Comparison of ENCODE assay signal across 12 cellular contexts in the genomic region with DNA sequence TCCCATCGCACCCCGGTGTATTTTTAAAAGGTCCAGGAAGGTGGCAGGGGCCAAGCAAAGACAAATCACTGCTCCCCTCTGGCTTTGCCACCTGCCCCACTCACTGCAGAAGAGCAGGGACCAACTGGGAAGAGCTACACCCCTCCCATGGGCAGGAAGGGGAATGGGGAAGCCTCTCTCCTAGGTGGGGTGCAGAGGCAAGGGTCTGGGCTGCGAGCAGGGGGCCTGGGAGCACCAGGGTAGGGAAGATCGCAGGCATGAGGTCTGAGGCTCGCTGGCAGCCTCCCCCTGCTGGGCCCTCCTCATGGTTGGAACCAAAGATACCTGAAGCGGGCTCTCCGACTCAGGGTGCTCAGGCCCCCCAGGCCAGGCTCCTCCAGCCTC. TPM values are rescaled to one million over a fixed set of nuclear protein-coding genes. Genes with fewer than 3 reads are reported as not detected.
DNase-seq lines count a peak whose midpoint lies in the region; ATAC-seq and TF ChIP-seq lines count a peak whose summit lies in the region.
"Had no signal": no experiment of that assay in that cellular context is flagged by ENCODE, and none has a peak within 500 bp of the region (broad histone marks: within the 10 kb centered on the region; RNA-seq: fewer than 3 reads in every experiment).

No MANE protein-coding gene starts in this region.

- H3K4me1 ChIP-seq in testis: peaks cover 52% of the 10 kb centered on the region
- H3K4me1 ChIP-seq: colonic mucosa had no signal

- no peaks in the 10 kb centered on the region for H3K27me3 ChIP-seq in testis
- H3K27me3 ChIP-seq: colonic mucosa, upper lobe of right lung had no signal

- no peaks in the 10 kb centered on the region for H3K36me3 ChIP-seq in testis (ENCODE audit: low read depth, missing control alignments)

- no peak for ATAC-seq in central memory CD8-positive, alpha-beta T cell (replicated peaks; ENCODE audit: extremely low read depth, poor library complexity, severe bottlenecking)
- ATAC-seq in memory B cell (ENCODE audit: low read depth): no peak
- ATAC-seq in GM18505 (IDR thresholded peaks at IDR 0.05; ENCODE audit: unreplicated experiment): no peak
- ATAC-seq in HG03457 (IDR thresholded peaks at IDR 0.05; ENCODE audit: unreplicated experiment): no peak
- no peak for ATAC-seq in GM18868 (IDR thresholded peaks at IDR 0.05; ENCODE audit: unreplicated experiment)
- ATAC-seq: upper lobe of right lung had no signal

- intact Hi-C loops in testis (cut with DNase I; ENCODE audit: low total_unique reads): loop anchor here (10.0 kb wide), 1 partner anchor 60 kb away; no protein-coding TSS in a partner anchor

- H3K36me3 Mint-ChIP-seq in activated naive CD4-positive, alpha-beta T cell treated with anti-CD3 and anti-CD28 coated beads, Interleukin-2, amount 10 ng/mL, durations not matched to agents 7 days and 5 days: peaks cover 5% of the 10 kb centered on the region
- H3K36me3 Mint-ChIP-seq in central memory CD8-positive, alpha-beta T cell (ENCODE audit: insufficient read depth): peaks cover 35% of the 10 kb centered on the region
- H3K36me3 Mint-ChIP-seq in memory B cell: peaks cover 2% of the 10 kb centered on the region

- peak overlapping the region; percentile 20 to 76 for H3K27ac ChIP-seq in testis
- H3K27ac ChIP-seq: colonic mucosa had no signal

- no peaks in the 10 kb centered on the region for H3K9me3 ChIP-seq in testis
- H3K9me3 ChIP-seq: colonic mucosa, upper lobe of right lung had no signal

- no peak for DNase-seq in activated naive CD4-positive, alpha-beta T cell treated with anti-CD3 and anti-CD28 coated beads, Interleukin-2, amount 10 ng/mL, durations not matched to agents 7 days and 5 days
- DNase-seq in activated naive CD4-positive, alpha-beta T cell (lab: John Stamatoyannopoulos, UW): no peak
- no peak for DNase-seq in central memory CD8-positive, alpha-beta T cell (ENCODE audit: low spot score in 2 of 2)
- no peak for DNase-seq in memory B cell (ENCODE audit: low spot score in 2 of 2)
- no peak for DNase-seq in testis
- DNase-seq: DMS79 treated with DMSO at 0.1 percent for 48 hours, NCI-H524, upper lobe of right lung had no signal

- TF ChIP-seq CTCF in testis (IDR thresholded peaks at IDR 0.05): no peak

- H3K27ac Mint-ChIP-seq in activated naive CD4-positive, alpha-beta T cell treated with anti-CD3 and anti-CD28 coated beads, Interleukin-2, amount 10 ng/mL, durations not matched to agents 7 days and 5 days: peak overlapping the region; percentile 49
- H3K27ac Mint-ChIP-seq in central memory CD8-positive, alpha-beta T cell (ENCODE audit: low read depth): peak overlapping the region; percentile 47
- H3K27ac Mint-ChIP-seq in memory B cell: peak overlapping the region; percentile 72

- H3K9me3 Mint-ChIP-seq in activated naive CD4-positive, alpha-beta T cell treated with anti-CD3 and anti-CD28 coated beads, Interleukin-2, amount 10 ng/mL, durations not matched to agents 7 days and 5 days: no peaks in the 10 kb centered on the region
- no peaks in the 10 kb centered on the region for H3K9me3 Mint-ChIP-seq in central memory CD8-positive, alpha-beta T cell
- H3K9me3 Mint-ChIP-seq in memory B cell: no peaks in the 10 kb centered on the region

- H3K4me3 Mint-ChIP-seq in activated naive CD4-positive, alpha-beta T cell treated with anti-CD3 and anti-CD28 coated beads, Interleukin-2, amount 10 ng/mL, durations not matched to agents 7 days and 5 days: no peak overlapping the region
- no peak overlapping the region for H3K4me3 Mint-ChIP-seq in central memory CD8-positive, alpha-beta T cell
- H3K4me3 Mint-ChIP-seq in memory B cell: no peak overlapping the region

- 80 to 89% methylated on average over 5 to 7 of the region's 7 CpGs for WGBS in testis, 2 donors

- no peak for TF ChIP-seq POLR2A in testis (IDR thresholded peaks at IDR 0.05)
- no peak for TF ChIP-seq POLR2A in GM18505 (IDR thresholded peaks at IDR 0.05; ENCODE audit: borderline replicate concordance, extremely low read depth, insufficient read depth, insufficient read length)

- H3K4me3 ChIP-seq in testis: no peak overlapping the region
- H3K4me3 ChIP-seq: colonic mucosa, upper lobe of right lung had no signal

- H3K4me1 Mint-ChIP-seq in activated naive CD4-positive, alpha-beta T cell treated with anti-CD3 and anti-CD28 coated beads, Interleukin-2, amount 10 ng/mL, durations not matched to agents 7 days and 5 days: peaks cover 23% of the 10 kb centered on the region
- peaks cover 32% of the 10 kb centered on the region for H3K4me1 Mint-ChIP-seq in central memory CD8-positive, alpha-beta T cell
- H3K4me1 Mint-ChIP-seq in memory B cell: peaks cover 31% of the 10 kb centered on the region

- CTCF ChIA-PET in activated naive CD4-positive, alpha-beta T cell treated with anti-CD3 and anti-CD28 coated beads, Interleukin-2, amount 10 ng/mL, durations not matched to agents 7 days and 5 days (lab: Charles Lee): no interaction called here

- no peaks in the 10 kb centered on the region for H3K27me3 Mint-ChIP-seq in activated naive CD4-positive, alpha-beta T cell treated with anti-CD3 and anti-CD28 coated beads, Interleukin-2, amount 10 ng/mL, durations not matched to agents 7 days and 5 days
- H3K27me3 Mint-ChIP-seq in central memory CD8-positive, alpha-beta T cell: no peaks in the 10 kb centered on the region
- no peaks in the 10 kb centered on the region for H3K27me3 Mint-ChIP-seq in memory B cell

RNA-seq across cellular contexts. Expression of a gene that starts 36.8 kb away (rescaled TPM):
- total RNA-seq in testis: 100 to 1,000 TPM; 120 to 126 TPM
- 93.5 TPM for polyA plus RNA-seq in testis (ENCODE audit: insufficient read depth, low read depth, low replicate concordance)
